ENCODE assay signal across 10 cellular contexts in genomic region chr11:2741377-2742131, GRCh38. TPM values are rescaled to one million over a fixed set of nuclear protein-coding genes. Genes with fewer than 3 reads are reported as not detected.
DNase-seq lines count a peak whose midpoint lies in the region; ATAC-seq lines count a peak whose summit lies in the region.
"Had no signal": no experiment of that assay in that cellular context is flagged by ENCODE, and none has a peak within 500 bp of the region (broad histone marks: within the 10 kb centered on the region; RNA-seq: fewer than 3 reads in every experiment).

No MANE protein-coding gene starts in this region.

- intact Hi-C loops in left ventricle myocardium superior (cut with micrococcal nuclease), result no loop called here

- no peaks in the 10 kb centered on the region for H3K9me3 ChIP-seq in skeletal muscle satellite cell (replicated peaks; ENCODE audit: low read length)
- H3K9me3 ChIP-seq: tibial artery had no signal

- DNase-seq in H4 (ENCODE audit: low spot score) (peak; percentile 41), SKM-1 treated with dmso at 0.1 percent for 144 hours (lab: John Stamatoyannopoulos, UW; ENCODE audit: unreplicated experiment) (peak; percentile 49), left ventricle myocardium superior (peak; percentile 45), DMS153 (lab: John Stamatoyannopoulos, UW) (no peak)

- peaks cover 8% of the 10 kb centered on the region for H3K4me1 ChIP-seq in skeletal muscle satellite cell (ENCODE audit: control insufficient read depth, insufficient read depth, low read length)

- H3K4me2 ChIP-seq in skeletal muscle satellite cell (ENCODE audit: low read length), result peak overlapping the region; percentile 27

- no peaks in the 10 kb centered on the region for H3K36me3 ChIP-seq in skeletal muscle satellite cell (ENCODE audit: insufficient read depth, low read length)
- H3K36me3 ChIP-seq: tibial artery had no signal

- no peak overlapping the region for H3K9ac ChIP-seq in skeletal muscle satellite cell (ENCODE audit: low read depth, low read length)

- ATAC-seq in left ventricle myocardium superior (peak; percentile 62), HG03045 (IDR thresholded peaks at IDR 0.05; ENCODE audit: unreplicated experiment) (no peak), HG02623 (IDR thresholded peaks at IDR 0.05; ENCODE audit: unreplicated experiment) (no peak), HG03571 (IDR thresholded peaks at IDR 0.05; ENCODE audit: unreplicated experiment) (no peak)
- ATAC-seq: T-helper 17 cell had no signal

- H3K4me3 ChIP-seq in skeletal muscle satellite cell (ENCODE audit: low read length), result no peak overlapping the region
- H3K4me3 ChIP-seq: tibial artery had no signal

- H3K27me3 ChIP-seq in skeletal muscle satellite cell (ENCODE audit: control insufficient read depth, insufficient read depth, low read length), result peaks cover 11% of the 10 kb centered on the region
- H3K27me3 ChIP-seq: tibial artery had no signal

RNA-seq across cellular contexts. Expression of gene KCNQ1OT1, which starts 41.8 kb away (rescaled TPM):
- 0.14 and 0.17 TPM in 2 replicates for total RNA-seq in H4 (2014; rRNA removed; shearing (Covaris generic))
- 0.35 TPM for total RNA-seq in left ventricle myocardium superior
- 1.7 and 2.5 TPM in 2 replicates for total RNA-seq in skeletal muscle satellite cell (2012; rRNA removed)
